In genomic region chr5:62640437-62640836, GRCh38 we compare ENCODE assay signal across 11 cellular contexts.
"Had no signal": no experiment of that assay in that cellular context is flagged by ENCODE, and none has a peak within 500 bp of the region (broad histone marks: within the 10 kb centered on the region; RNA-seq: fewer than 3 reads in every experiment).

No MANE protein-coding gene starts in this region.

- H3K27ac ChIP-seq: neural progenitor cell, parathyroid adenoma, thyroid gland had no signal

- H3K9me3 ChIP-seq: thyroid gland had no signal

- H3K27me3 ChIP-seq: neural progenitor cell, thyroid gland had no signal

- H3K4me3 ChIP-seq: neural progenitor cell, thyroid gland had no signal

- DNase-seq: endodermal cell; hypothalamus; kidney glomerular epithelial cell; retina; stimulated activated CD4-positive, alpha-beta T cell treated with anti-CD3 and anti-CD28 coated beads, Interleukin-15, amount 100 ng/mL, for 24 hours; stimulated activated CD4-positive, alpha-beta T cell treated with anti-CD3 and anti-CD28 coated beads, Interleukin-4, amount 100 ng/mL, for 4 hours; thyroid gland had no signal

- H3K36me3 ChIP-seq: neural progenitor cell, thyroid gland had no signal

- ATAC-seq: activated CD4-positive, CD25-positive, alpha-beta regulatory T cell treated with anti-CD3 and anti-CD28 coated beads, Interleukin-2, amount 50 U/mL, for 24 hours; activated naive CD4-positive, alpha-beta T cell treated with anti-CD3 and anti-CD28 coated beads, Interleukin-2, amount 50 U/mL, for 72 hours had no signal
